ENCODE assay signal across 29 cellular contexts in genomic region chr2:142515493-142515892, GRCh38.
"Had no signal": no experiment of that assay in that cellular context is flagged by ENCODE, and none has a peak within 500 bp of the region (broad histone marks: within the 10 kb centered on the region; RNA-seq: fewer than 3 reads in every experiment).

No MANE protein-coding gene starts in this region.

- ATAC-seq: activated CD8-positive, alpha-beta T cell treated with anti-CD3 and anti-CD28 coated beads for 36 hours; activated T-cell treated with anti-CD3 and anti-CD28 coated beads, Interleukin-2, amount 50 U/mL, for 4 hours; activated T-helper 17 cell treated with anti-CD3 and anti-CD28 coated beads, Interleukin-2, amount 50 U/mL, for 72 hours; effector memory CD8-positive, alpha-beta T cell; gastrocnemius medialis; heart left ventricle; T-helper 17 cell had no signal

- H3K36me3 ChIP-seq: brain microvascular endothelial cell, gastrocnemius medialis, heart left ventricle had no signal

- H3K27me3 ChIP-seq: brain microvascular endothelial cell, gastrocnemius medialis, heart left ventricle had no signal

- H3K9me3 ChIP-seq: gastrocnemius medialis had no signal

- H3K4me1 ChIP-seq: gastrocnemius medialis, heart left ventricle had no signal

- DNase-seq: activated CD4-positive, alpha-beta T cell treated with anti-CD3 and anti-CD28 coated beads for 1 hour; activated CD4-positive, alpha-beta T cell treated with anti-CD3 and anti-CD28 coated beads for 4 hours; activated CD4-positive, alpha-beta T cell treated with anti-CD3 and anti-CD28 coated beads, Interleukin-2, amount 10 ng/mL, durations not matched to agents 7 days and 5 days; activated CD4-positive, alpha-beta T cell treated with anti-CD3 and anti-CD28 coated beads, Interleukin-2, amount 50 U/mL, for 4 hours; activated CD8-positive, alpha-beta memory T cell treated with anti-CD3 and anti-CD28 coated beads for 24 hours; activated CD8-positive, alpha-beta T cell treated with anti-CD3 and anti-CD28 coated beads for 36 hours; activated effector memory CD4-positive, alpha-beta T cell treated with Interleukin-2 at 50 U/mL for 16 hours; activated gamma-delta T cell treated with Interleukin-2 at 50 U/mL for 16 hours; activated naive CD4-positive, alpha-beta T cell treated with anti-CD3 and anti-CD28 coated beads, Interleukin-2, amount 50 U/mL, for 16 hours; activated naive CD4-positive, alpha-beta T cell treated with Interleukin-2 at 50 U/mL for 16 hours; activated T-cell treated with anti-CD3 and anti-CD28 coated beads, Interleukin-2, amount 50 U/mL, for 4 hours; amniotic stem cell; anterior cingulate cortex; brain microvascular endothelial cell; caudate nucleus; cortex of kidney; dermis blood vessel endothelial cell; effector CD4-positive, alpha-beta T cell; effector memory CD8-positive, alpha-beta T cell; foreskin fibroblast; gastrocnemius medialis; glutamatergic neuron; heart left ventricle; T-helper 1 cell; T-helper 17 cell had no signal

- H3K4me3 ChIP-seq: gastrocnemius medialis, heart left ventricle had no signal

- H3K27ac ChIP-seq: brain microvascular endothelial cell, epithelial cell of prostate, gastrocnemius medialis, heart left ventricle had no signal

- FAIRE-seq: astrocyte, colon had no signal
